In genomic region chr10:118629211-118629610, GRCh38 we compare ENCODE assay signal across 28 cellular contexts. TPM values are rescaled to one million over a fixed set of nuclear protein-coding genes. Genes with fewer than 3 reads are reported as not detected.
DNase-seq lines count a peak whose midpoint lies in the region; ATAC-seq, FAIRE-seq and TF ChIP-seq lines count a peak whose summit lies in the region.
"Had no signal": no experiment of that assay in that cellular context is flagged by ENCODE, and none has a peak within 500 bp of the region (broad histone marks: within the 10 kb centered on the region; RNA-seq: fewer than 3 reads in every experiment).

No MANE protein-coding gene starts in this region.

- intact Hi-C loops in left lung (cut with DNase I) (no loop called here), uterus (cut with DNase I; ENCODE audit: low total_unique reads) (no loop called here)

- DNase-seq in GM04503 (ENCODE audit: low read depth) = peak; percentile 32
- DNase-seq in left lung = no peak
- peak in 1 of 2 donors; percentile 75 for DNase-seq in uterus
- no peak for DNase-seq in SW480 (ENCODE audit: low spot score)
- no peak for DNase-seq in nucleus accumbens (lab: John Stamatoyannopoulos, UW)
- DNase-seq: activated CD4-positive, alpha-beta T cell treated with anti-CD3 and anti-CD28 coated beads, Interleukin-2, amount 50 U/mL, for 48 hours; activated naive CD8-positive, alpha-beta T cell treated with anti-CD3 and anti-CD28 coated beads, Interleukin-2, amount 50 U/mL, for 24 hours; activated T-cell treated with anti-CD3 and anti-CD28 coated beads, Interleukin-2, amount 50 U/mL, for 48 hours; CD4-positive, CD25-positive, alpha-beta regulatory T cell; central memory CD4-positive, alpha-beta T cell; DND-41; glutamatergic neuron; NCI-H1105; NCI-H1930; NCI-H524 treated with DMSO at 0.1 percent for 48 hours; spleen; stimulated activated CD4-positive, alpha-beta T cell treated with anti-CD3 and anti-CD28 coated beads, Interleukin-2, amount 100 ng/mL, for 48 hours had no signal

- H3K36me3 ChIP-seq in left lung (no peaks in the 10 kb centered on the region), uterus (no peaks in the 10 kb centered on the region)
- H3K36me3 ChIP-seq: right atrium auricular region, spleen, tibial nerve had no signal

- FAIRE-seq in endometrium (lab: Jason Lieb, UNC) = peak; percentile 99
- FAIRE-seq: GM18507 had no signal

- H3K4me1 ChIP-seq in left lung = no peaks in the 10 kb centered on the region
- peaks cover 13 to 14% of the 10 kb centered on the region in 2 donors for H3K4me1 ChIP-seq in uterus
- H3K4me1 ChIP-seq: spleen had no signal

- no peak for TF ChIP-seq POLR2A in uterus (IDR thresholded peaks at IDR 0.05)

- no peaks in the 10 kb centered on the region for H3K9me3 ChIP-seq in left lung
- no peaks in the 10 kb centered on the region for H3K9me3 ChIP-seq in uterus
- H3K9me3 ChIP-seq: right atrium auricular region, spleen, tibial nerve had no signal

- ATAC-seq in left lung (peak; percentile 13), GM18519 (IDR thresholded peaks at IDR 0.05; ENCODE audit: low FRiP score, unreplicated experiment) (no peak)
- ATAC-seq: activated CD4-positive, CD25-positive, alpha-beta regulatory T cell treated with anti-CD3 and anti-CD28 coated beads, Interleukin-2, amount 50 U/mL, for 24 hours; activated naive CD8-positive, alpha-beta T cell treated with anti-CD3 and anti-CD28 coated beads, Interleukin-2, amount 50 U/mL, for 24 hours had no signal

- H3K4me3 ChIP-seq in left lung (no peak overlapping the region), uterus (no peak overlapping the region)
- H3K4me3 ChIP-seq: right atrium auricular region, spleen, tibial nerve had no signal

- H3K27ac ChIP-seq in left lung (no peak overlapping the region), uterus (peak overlapping the region; percentile 87 to 91)
- H3K27ac ChIP-seq: right atrium auricular region had no signal

- TF ChIP-seq CTCF in left lung (IDR thresholded peaks at IDR 0.05) (no peak), uterus (IDR thresholded peaks at IDR 0.05) (no peak)

- H3K27me3 ChIP-seq in left lung (no peaks in the 10 kb centered on the region), uterus (no peaks in the 10 kb centered on the region)
- H3K27me3 ChIP-seq: right atrium auricular region, tibial nerve had no signal

RNA-seq across cellular contexts. Expression of gene PRLHR, which starts 33.8 kb away (rescaled TPM):
- total RNA-seq in left lung (not detected), uterus (1 to 10 TPM in 3 of 4 donors, under 1 TPM in 1; 0.90 to 2.4 (median 2.1) TPM)
- total RNA-seq: CD4-positive, CD25-positive, alpha-beta regulatory T cell; fibroblast of lung; H4; HT1080; neural crest cell; right atrium auricular region; spleen; T-helper 2 cell treated with Interferon-gamma antibody and Interleukin-4, amounts not matched to agents 100 ng/mL and 5 ng/mL, for 36 hours; tibial nerve had no signal

Comparison
In these comparisons a context has a peak if more than half of its experiments do, and no peak if none do; other contexts are left out.
1. H3K27ac ChIP-seq: peak in uterus (2 of 2); none in left lung (0 of 2).